8 cellular contexts compared by ENCODE assay signal in the genomic region with DNA sequence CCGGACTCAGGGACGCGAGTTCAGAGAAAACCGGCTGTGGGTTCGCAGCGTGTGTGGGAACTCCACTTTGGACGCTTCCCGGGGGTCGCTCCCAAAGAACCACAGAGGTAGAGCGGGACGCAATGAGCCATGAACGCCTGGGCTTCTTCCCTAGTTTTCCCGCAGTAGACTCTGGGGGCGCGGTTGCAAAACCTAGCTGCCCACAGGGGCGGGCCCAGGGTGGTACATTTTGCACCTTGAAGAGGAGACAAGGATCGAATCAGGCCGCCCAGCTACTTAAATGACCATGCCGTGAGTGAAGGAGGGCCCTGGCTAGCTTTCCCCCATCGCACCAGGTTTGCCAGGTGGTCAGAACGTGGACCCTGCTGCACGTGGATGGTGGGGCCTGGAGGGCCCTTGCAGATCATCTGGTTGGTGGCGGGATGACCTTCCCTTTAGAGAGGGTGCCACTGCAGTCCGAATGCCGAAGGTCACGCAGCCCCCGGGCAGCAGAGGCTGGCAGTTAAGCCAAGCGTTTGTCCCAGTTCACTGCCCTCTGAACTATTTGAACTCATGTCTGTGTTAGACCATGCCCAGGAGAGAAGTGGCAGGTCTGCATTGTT. TPM values are rescaled to one million over a fixed set of nuclear protein-coding genes. Genes with fewer than 3 reads are reported as not detected.
A peak's percentile ranks its signal among the peaks of the same experiment; 100 is the strongest.
DNase-seq lines count a peak whose midpoint lies in the region; ATAC-seq and TF ChIP-seq lines count a peak whose summit lies in the region.

No MANE protein-coding gene starts in this region.

- peak overlapping the region; percentile 53 for H3K9ac ChIP-seq in HUES6 (ENCODE audit: low read length)

- H3K4me3 ChIP-seq in HUES6 (ENCODE audit: low read depth, low read length) (peak overlapping the region; percentile 89), hepatocyte (peak overlapping the region; percentile 93)

- in situ Hi-C loops in Caki2 (cut with HindIII; ENCODE audit: low pct_unique_long_range_greater_than_20kb, low sequenced_read_pairs), result no loop called here

- H2AFZ ChIP-seq in hepatocyte, result peak overlapping the region; percentile 99

- no peaks in the 10 kb centered on the region for H3K9me2 ChIP-seq in hepatocyte (replicated peaks; ENCODE audit: insufficient read depth)

- H3K4me3 Mint-ChIP-seq in activated naive CD8-positive, alpha-beta T cell, result peak overlapping the region; percentile 61

- TF ChIP-seq CTCF in hepatocyte (IDR thresholded peaks at IDR 0.05; ENCODE audit: poor library complexity), result peak; percentile 23

- no peaks in the 10 kb centered on the region for H3K27me3 ChIP-seq in HUES6 (ENCODE audit: control insufficient read depth, insufficient read depth, low read length)
- H3K27me3 ChIP-seq in hepatocyte, result no peaks in the 10 kb centered on the region

- H3K36me3 ChIP-seq in HUES6 (ENCODE audit: control insufficient read depth, insufficient read depth, low read length) (no peaks in the 10 kb centered on the region), hepatocyte (replicated peaks; ENCODE audit: insufficient read depth, low read depth) (no peaks in the 10 kb centered on the region)

- H3K9me3 ChIP-seq in HUES6 (ENCODE audit: control insufficient read depth, insufficient read depth, low read depth, low read length) (no peaks in the 10 kb centered on the region), hepatocyte (ENCODE audit: low read depth) (no peaks in the 10 kb centered on the region)

- H3K36me3 Mint-ChIP-seq in activated naive CD8-positive, alpha-beta T cell, result no peaks in the 10 kb centered on the region

- H4K20me1 ChIP-seq in hepatocyte (ENCODE audit: insufficient read depth, poor library complexity, severe bottlenecking), result no peaks in the 10 kb centered on the region

- peaks cover 6% of the 10 kb centered on the region for H3K4me1 Mint-ChIP-seq in activated naive CD8-positive, alpha-beta T cell (ENCODE audit: low read depth)

- no peak overlapping the region for H3K27ac Mint-ChIP-seq in activated naive CD8-positive, alpha-beta T cell

- peak overlapping the region; percentile 95 for H3K4me2 ChIP-seq in hepatocyte

- H3K27me3 Mint-ChIP-seq in activated naive CD8-positive, alpha-beta T cell, result peaks cover 29% of the 10 kb centered on the region

- peak; percentile 15 for ATAC-seq in sciatic nerve

- peaks cover 37% of the 10 kb centered on the region for H3K79me2 ChIP-seq in hepatocyte

- no peaks in the 10 kb centered on the region for H3K9me3 Mint-ChIP-seq in activated naive CD8-positive, alpha-beta T cell (ENCODE audit: low read depth)

- WGBS in hepatocyte (ENCODE audit: low lambda C conversion rate, missing lambda C conversion rate), result 12% methylated on average over 27 of the region's 28 CpGs

- 0 out of 2 replicates have a peak, but pooled peaks cover 4% of the 10 kb centered on the region for H3K4me1 ChIP-seq in HUES6 (ENCODE audit: control insufficient read depth, insufficient read depth, low read length)
- no peaks in the 10 kb centered on the region for H3K4me1 ChIP-seq in hepatocyte (ENCODE audit: insufficient read depth)

- DNase-seq in Caki2 (ENCODE audit: low read depth), result peak; percentile 79
- peak; percentile 52 for DNase-seq in hepatocyte (ENCODE audit: low spot score)
- no peak for DNase-seq in sciatic nerve (ENCODE audit: low spot score)
- DNase-seq in UCSD-AML1 (lab: John Stamatoyannopoulos, UW; ENCODE audit: unreplicated experiment), result no peak
- no peak for DNase-seq in stimulated activated CD4-positive, alpha-beta T cell treated with anti-CD3 and anti-CD28 coated beads, Interleukin-4, amount 100 ng/mL, for 4 hours
- no peak for DNase-seq in activated CD4-positive, CD25-positive, alpha-beta regulatory T cell (lab: John Stamatoyannopoulos, UW)

- intact Hi-C loops in sciatic nerve (cut with DNase I), result no loop called here

- H3K27ac ChIP-seq in HUES6 (ENCODE audit: low read depth, low read length) (no peak overlapping the region), hepatocyte (peak overlapping the region; percentile 98)

RNA-seq across cellular contexts. Expression of a gene that starts 0.6 kb away (rescaled TPM):
- 5.8 and 44.9 TPM in 2 replicates for total RNA-seq in Caki2 (2014; rRNA removed; shearing (Covaris generic); ENCODE audit: low replicate concordance)
- total RNA-seq in hepatocyte, result 23.2 and 27.7 TPM in 2 replicates
- polyA plus RNA-seq in hepatocyte, result 15.6 and 17.9 TPM in 2 replicates
- 23.2 TPM for total RNA-seq in sciatic nerve

Comparison
In these comparisons a context has a peak if more than half of its experiments do, and no peak if none do; other contexts are left out.
1. DNase-seq: peak in Caki2 (single experiment) and hepatocyte (single experiment); none in sciatic nerve (single experiment), UCSD-AML1 (single experiment), stimulated activated CD4-positive, alpha-beta T cell treated with anti-CD3 and anti-CD28 coated beads, Interleukin-4, amount 100 ng/mL, for 4 hours (0 of 2) and activated CD4-positive, CD25-positive, alpha-beta regulatory T cell (0 of 4).